ENCODE assay signal across 1 cellular context in the genomic region with DNA sequence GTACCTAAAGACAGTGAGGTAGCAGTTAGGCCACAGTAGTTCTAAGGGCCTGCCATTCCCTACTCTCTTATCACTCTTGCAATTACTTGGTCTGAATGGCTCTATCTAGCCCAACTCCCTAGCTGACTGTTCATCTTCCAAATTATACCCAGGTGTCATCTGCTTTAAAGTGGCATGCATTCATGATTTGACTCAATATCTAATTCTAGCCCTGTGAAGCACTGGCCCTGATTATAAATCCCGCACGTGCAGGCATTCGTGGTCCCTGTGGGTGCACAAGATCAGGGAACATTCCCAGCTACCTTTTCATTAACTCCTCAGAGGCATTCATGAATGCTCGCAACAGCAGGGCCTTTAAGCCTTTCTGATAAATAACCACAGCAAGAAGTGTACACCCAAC.
TF ChIP-seq lines count a peak whose summit lies in the region.

No MANE protein-coding gene starts in this region.

TF ChIP-seq in K562, 482 proteins besides CTCF, POLR2A, EP300 and RAD21:
- TF ChIP-seq ZNF586 (CRISPR knock-in tag; conservative IDR thresholded peaks at IDR 0.05) (no peak), RCOR1 (IDR thresholded peaks at IDR 0.05; ENCODE audit: borderline replicate concordance in 1 of 2, low read depth in 2 of 2, low read length in 2 of 2) (no peak), NR2C1 (IDR thresholded peaks at IDR 0.05) (no peak), NR2C1 (tag; IDR thresholded peaks at IDR 0.05) (no peak), ZKSCAN8 (CRISPR knock-in tag; IDR thresholded peaks at IDR 0.05) (no peak), ZNF79 (CRISPR knock-in tag; IDR thresholded peaks at IDR 0.05; ENCODE audit: low read depth) (no peak)
